In genomic region chr2:186882511-186883071, GRCh38 we compare ENCODE assay signal across 21 cellular contexts. TPM values are rescaled to one million over a fixed set of nuclear protein-coding genes. Genes with fewer than 3 reads are reported as not detected.
"Had no signal": no experiment of that assay in that cellular context is flagged by ENCODE, and none has a peak within 500 bp of the region (broad histone marks: within the 10 kb centered on the region; RNA-seq: fewer than 3 reads in every experiment).

No MANE protein-coding gene starts in this region.

- H3K4me3 Mint-ChIP-seq: activated CD4-positive, alpha-beta memory T cell treated with anti-CD3 and anti-CD28 coated beads for 36 hours; activated naive CD8-positive, alpha-beta T cell treated with anti-CD3 and anti-CD28 coated beads for 36 hours; memory B cell; T-helper 17 cell had no signal

- H3K4me1 Mint-ChIP-seq: activated naive CD8-positive, alpha-beta T cell treated with anti-CD3 and anti-CD28 coated beads for 36 hours; memory B cell; T-helper 17 cell had no signal

- H3K4me1 ChIP-seq: breast epithelium, pancreas, stomach had no signal

- H3K9me3 ChIP-seq: esophagus squamous epithelium, pancreas had no signal

- H3K27ac ChIP-seq: breast epithelium, esophagus squamous epithelium, pancreas, skin epidermis, stomach, thoracic aorta had no signal

- FAIRE-seq: islet of Langerhans, pancreas had no signal

- H3K36me3 ChIP-seq: breast epithelium, esophagus squamous epithelium, heart left ventricle, pancreas, stomach, thoracic aorta had no signal

- H3K27me3 Mint-ChIP-seq: activated CD4-positive, alpha-beta memory T cell treated with anti-CD3 and anti-CD28 coated beads for 36 hours; memory B cell; T-helper 17 cell had no signal

- H3K27ac Mint-ChIP-seq: activated CD4-positive, alpha-beta memory T cell treated with anti-CD3 and anti-CD28 coated beads for 36 hours; activated naive CD8-positive, alpha-beta T cell treated with anti-CD3 and anti-CD28 coated beads for 36 hours; memory B cell; T-helper 17 cell had no signal

- H3K4me3 ChIP-seq: breast epithelium, esophagus squamous epithelium, heart left ventricle, pancreas, skin epidermis, stomach, thoracic aorta had no signal

- DNase-seq: activated CD4-positive, alpha-beta memory T cell treated with anti-CD3 and anti-CD28 coated beads for 36 hours; activated gamma-delta T cell treated with Interleukin-2 at 50 U/mL for 16 hours; activated naive CD8-positive, alpha-beta T cell treated with anti-CD3 and anti-CD28 coated beads for 36 hours; activated T-cell treated with anti-CD3 and anti-CD28 coated beads, Interleukin-2, amount 50 U/mL, for 48 hours; aorta; esophagus squamous epithelium; pancreas; retina; stimulated activated CD4-positive, alpha-beta T cell treated with anti-CD3 and anti-CD28 coated beads, Interleukin-4, amount 100 ng/mL, for 4 hours; stomach; T-helper 17 cell had no signal

- H3K27me3 ChIP-seq: breast epithelium, esophagus squamous epithelium, heart left ventricle, pancreas, stomach had no signal

- H3K36me3 Mint-ChIP-seq: activated naive CD8-positive, alpha-beta T cell treated with anti-CD3 and anti-CD28 coated beads for 36 hours had no signal

RNA-seq across cellular contexts. Expression of gene ZSWIM2, which starts 33.6 kb away (rescaled TPM):
- total RNA-seq: activated CD4-positive, alpha-beta memory T cell treated with anti-CD3 and anti-CD28 coated beads for 36 hours; activated naive CD8-positive, alpha-beta T cell treated with anti-CD3 and anti-CD28 coated beads for 36 hours; aorta; chondrocyte; esophagus squamous epithelium; heart left ventricle; left lobe of liver; pancreas; stomach; T-helper 17 cell; thoracic aorta had no signal
- polyA plus RNA-seq: aorta, heart left ventricle, neural cell, stomach, urinary bladder had no signal
